Comparison of ENCODE assay signal across 2 cellular contexts in genomic region chr1:247366345-247366744, GRCh38.
TF ChIP-seq lines count a peak whose summit lies in the region.

No MANE protein-coding gene starts in this region.

TF ChIP-seq in GM12878, 131 proteins besides CTCF, POLR2A, EP300 and RAD21:
- 0 out of 2 replicates have a peak, but pooled peaks have one; percentile 26 for TF ChIP-seq SMARCA5 (IDR thresholded peaks at IDR 0.05)

TF ChIP-seq in K562, 482 proteins besides CTCF, POLR2A, EP300 and RAD21:
- TF ChIP-seq TRIM28 (IDR thresholded peaks at IDR 0.05) (0 out of 2 replicates have a peak, but pooled peaks have one; percentile 32), CBX5 (IDR thresholded peaks at IDR 0.05; ENCODE audit: borderline replicate concordance, low read depth) (peak; percentile 68; the same call in 1 of the 2 replicates), CBX1 (IDR thresholded peaks at IDR 0.05; ENCODE audit: low read depth) (peak; percentile 77; the same call in 1 of the 2 replicates)
